In the genomic region with DNA sequence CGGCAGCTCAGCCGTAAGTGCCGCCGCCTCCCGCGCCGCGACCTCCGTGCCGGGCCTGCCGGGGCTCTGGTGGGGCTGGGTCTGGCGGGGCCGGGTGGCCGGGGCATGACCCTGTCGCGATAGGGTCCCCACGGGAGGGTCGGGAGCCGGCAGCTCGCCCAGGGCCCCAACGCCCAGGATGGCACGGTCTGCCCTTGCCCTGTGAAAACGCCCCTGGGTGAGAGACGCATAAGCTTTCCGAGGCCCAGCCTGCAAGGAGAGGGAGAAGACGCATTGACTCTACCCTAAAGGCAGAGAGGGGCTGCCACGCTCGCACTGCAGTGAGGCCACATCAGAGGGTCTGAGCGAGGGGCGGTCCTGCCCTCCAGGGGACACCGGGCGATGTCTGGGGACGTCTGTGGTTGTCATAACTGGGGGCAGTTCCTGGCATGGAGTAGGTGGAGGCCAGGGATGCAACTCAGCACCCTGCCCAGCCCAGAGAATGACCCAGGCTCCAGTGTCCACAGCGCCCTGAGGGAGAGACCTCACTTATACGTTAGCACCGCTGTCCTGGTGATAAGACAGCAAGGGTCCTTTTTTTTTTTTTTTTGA, we compare ENCODE assay signal across 1 cellular context.
TF ChIP-seq lines count a peak whose summit lies in the region.

No MANE protein-coding gene starts in this region.

TF ChIP-seq in IMR-90, 13 proteins besides CTCF, POLR2A, EP300 and RAD21:
- TF ChIP-seq MAFK (IDR thresholded peaks at IDR 0.05; ENCODE audit: low read depth, low read length) (no peak), SMC3 (IDR thresholded peaks at IDR 0.05; ENCODE audit: low read depth, low read length) (no peak), NFE2L2 (IDR thresholded peaks at IDR 0.05; ENCODE audit: low read depth, low read length) (no peak), BHLHE40 (IDR thresholded peaks at IDR 0.05; ENCODE audit: low read depth, low read length) (no peak), MAZ (IDR thresholded peaks at IDR 0.05; ENCODE audit: borderline replicate concordance, low read depth, low read length) (no peak), MXI1 (IDR thresholded peaks at IDR 0.05; ENCODE audit: borderline replicate concordance, low read depth, low read length) (no peak), RCOR1 (IDR thresholded peaks at IDR 0.05; ENCODE audit: insufficient replicate concordance, low read length) (no peak), RFX5 (IDR thresholded peaks at IDR 0.05; ENCODE audit: low read depth, low read length) (no peak)
